Comparison of ENCODE assay signal across 12 cellular contexts in the genomic region with DNA sequence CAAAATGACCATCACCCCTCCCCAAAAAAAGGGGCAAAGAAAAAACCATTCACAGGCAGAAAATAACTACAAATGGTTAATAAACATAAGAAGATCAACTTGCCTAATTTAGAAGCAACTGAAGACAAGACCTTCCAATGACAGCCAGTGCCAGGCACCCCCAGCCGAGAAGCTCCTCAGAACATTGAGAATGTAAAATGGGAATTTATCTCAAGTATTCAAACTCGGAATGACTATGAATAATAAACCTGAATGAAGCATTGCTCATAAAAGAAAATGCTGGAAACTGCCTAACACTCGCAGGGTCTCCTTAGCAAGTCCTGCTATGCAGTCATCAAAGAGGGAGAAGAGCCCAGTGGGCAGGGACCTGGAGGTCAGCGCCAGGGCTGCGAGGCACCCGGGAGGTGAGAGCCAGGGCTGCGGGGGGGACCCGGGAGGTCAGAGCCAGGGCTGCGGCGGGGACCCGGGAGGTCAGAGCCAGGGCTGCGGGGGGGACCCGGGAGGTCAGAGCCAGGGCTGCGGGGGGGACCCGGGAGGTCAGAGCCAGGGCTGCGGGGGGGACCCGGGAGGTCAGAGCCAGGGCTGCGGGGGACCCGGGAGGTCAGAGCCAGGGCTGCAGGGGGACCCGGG.
"Had no signal": no experiment of that assay in that cellular context is flagged by ENCODE, and none has a peak within 500 bp of the region (broad histone marks: within the 10 kb centered on the region; RNA-seq: fewer than 3 reads in every experiment).

No MANE protein-coding gene starts in this region.

- DNase-seq: activated CD4-positive, alpha-beta T cell treated with anti-CD3 and anti-CD28 coated beads, Interleukin-2, amount 10 ng/mL, durations not matched to agents 7 days and 5 days; activated CD8-positive, alpha-beta memory T cell treated with anti-CD3 and anti-CD28 coated beads for 24 hours; dermis blood vessel endothelial cell; hypothalamus; left colon; mesenchymal stem cell; pancreas; stimulated activated CD4-positive, alpha-beta T cell treated with anti-CD3 and anti-CD28 coated beads, Interleukin-4, amount 100 ng/mL, for 1 hour; stimulated activated CD8-positive, alpha-beta memory T cell treated with anti-CD3 and anti-CD28 coated beads, Interleukin-4, amount 100 ng/mL, for 48 hours; stomach had no signal

- H3K4me1 ChIP-seq: pancreas had no signal

- H3K4me3 ChIP-seq: pancreas, stomach had no signal

- H3K27me3 ChIP-seq: pancreas, stomach had no signal

- H3K36me3 ChIP-seq: pancreas, stomach had no signal

- H3K4me3 Mint-ChIP-seq: activated CD4-positive, alpha-beta T cell treated with anti-CD3 and anti-CD28 coated beads, Interleukin-2, amount 10 ng/mL, durations not matched to agents 7 days and 5 days; central memory CD8-positive, alpha-beta T cell; neural crest cell had no signal

- H3K9me3 ChIP-seq: pancreas, stomach had no signal

- H3K27ac ChIP-seq: pancreas, stomach had no signal

- H3K27me3 Mint-ChIP-seq: activated CD4-positive, alpha-beta T cell treated with anti-CD3 and anti-CD28 coated beads, Interleukin-2, amount 10 ng/mL, durations not matched to agents 7 days and 5 days; central memory CD8-positive, alpha-beta T cell had no signal

- H3K9me3 Mint-ChIP-seq: activated CD4-positive, alpha-beta T cell treated with anti-CD3 and anti-CD28 coated beads, Interleukin-2, amount 10 ng/mL, durations not matched to agents 7 days and 5 days; central memory CD8-positive, alpha-beta T cell; neural crest cell had no signal

- ATAC-seq: left colon, pancreas had no signal

- H3K27ac Mint-ChIP-seq: activated CD4-positive, alpha-beta T cell treated with anti-CD3 and anti-CD28 coated beads, Interleukin-2, amount 10 ng/mL, durations not matched to agents 7 days and 5 days had no signal
